8 cellular contexts compared by ENCODE assay signal in the genomic region with DNA sequence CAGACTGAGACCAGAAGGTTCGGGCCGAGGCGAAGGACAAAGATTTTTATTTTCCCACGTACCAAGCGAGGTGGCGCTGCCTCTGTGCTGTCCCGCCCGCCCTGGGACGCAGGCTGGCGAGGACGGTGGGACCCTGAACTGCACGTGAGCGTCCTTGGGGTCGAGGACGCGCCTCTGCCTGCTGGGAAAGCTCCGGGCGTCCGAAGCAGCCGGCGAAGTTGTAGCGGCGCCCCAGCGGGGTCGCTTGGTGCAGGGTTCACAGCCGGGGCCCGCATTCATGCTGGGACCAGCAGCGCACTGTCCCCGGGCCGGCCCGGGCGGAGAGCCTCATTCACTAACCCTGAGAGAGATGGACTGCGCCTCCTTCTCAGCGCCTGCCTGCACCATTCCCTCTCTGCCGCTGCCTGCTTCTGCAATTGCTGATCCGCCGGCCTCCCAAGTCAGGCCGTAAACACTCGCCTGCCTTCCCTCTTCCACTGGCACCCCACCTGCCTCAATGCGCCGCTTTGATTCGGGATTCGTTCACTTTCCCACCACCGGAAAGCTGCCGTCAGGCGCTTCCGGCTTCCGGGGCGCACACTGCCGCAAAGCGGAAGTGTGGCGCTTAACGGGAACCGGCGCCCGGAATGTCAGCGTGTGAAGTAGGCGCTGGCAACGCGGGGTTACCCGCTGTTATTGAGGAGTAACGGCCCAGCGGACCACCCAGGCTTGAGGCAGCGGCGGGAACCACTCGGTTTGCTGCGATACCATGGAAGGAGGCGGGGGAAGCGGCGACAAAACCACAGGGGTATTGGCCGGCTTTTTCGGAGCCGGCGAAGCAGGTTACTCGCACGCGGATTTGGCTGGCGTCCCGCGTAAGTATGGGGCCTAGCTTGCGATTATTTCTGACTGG. TPM values are rescaled to one million over a fixed set of nuclear protein-coding genes. Genes with fewer than 3 reads are reported as not detected.
DNase-seq lines count a peak whose midpoint lies in the region; ATAC-seq, FAIRE-seq and TF ChIP-seq lines count a peak whose summit lies in the region.
"Not testable (repeated sequence)": the region's sequence is repeated elsewhere in the genome, so short reads cannot be mapped to it uniquely, and the experiment has no call there.

A gene (minus strand): TSS at position 581 of the 892 bp plus-strand sequence. CDS start 302 bp downstream, at position 279.
A gene with protein sequence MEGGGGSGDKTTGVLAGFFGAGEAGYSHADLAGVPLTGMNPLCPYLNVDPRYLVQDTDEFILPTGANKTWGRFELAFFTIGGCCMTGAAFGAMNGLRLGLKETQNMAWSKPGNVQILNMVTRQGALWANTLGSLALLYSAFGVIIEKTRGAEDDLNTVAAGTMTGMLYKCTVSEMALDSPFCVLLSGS (plus strand): TSS at position 607 of the 892 bp plus-strand sequence. CDS start 142 bp downstream, at position 749.

- H3K27me3 ChIP-seq in AG04450 (ENCODE audit: control insufficient read depth, insufficient read depth, low read length); small intestine (ENCODE audit: control insufficient read depth in 2 of 2, insufficient read depth in 2 of 2, low read length in 2 of 2): not testable (repeated sequence)

- 0 to 1% (median 0%) methylated on average over 70 to 81 of the region's 81 CpGs for WGBS in small intestine, 3 donors

- CTCF ChIA-PET in AG04450 (lab: Charles Lee): not testable (repeated sequence)

- H3K27ac ChIP-seq in AG04450 (ENCODE audit: low read depth, low read length) (peak within 1 kb of the TSS; percentile 47), small intestine (ENCODE audit: low read depth in 1 of 2, low read length in 1 of 2) (peak within 1 kb of the TSS; percentile 42 to 55)

- DNase-seq in AG04450 (ENCODE audit: low read depth, low spot score): peak; percentile 43
- peak; percentile 80 for DNase-seq in NCI-H2227 (lab: John Stamatoyannopoulos, UW; ENCODE audit: unreplicated experiment)
- DNase-seq in activated CD4-positive, CD25-positive, alpha-beta regulatory T cell (lab: John Stamatoyannopoulos, UW): peak; percentile 43 to 60 (median 52)
- peak; percentile 82 to 85 for DNase-seq in cardiac fibroblast (ENCODE audit: low read depth in 2 of 2)
- peak; percentile 54 for DNase-seq in iPS-NIHi7 (ENCODE audit: extremely low spot score)
- peak; percentile 81 for DNase-seq in small intestine

- POLR2A ChIA-PET in AG04450 (lab: Yijun Ruan, JAX): interaction anchor here (1.0 kb wide), 1 partner anchor 403 kb away, joined by 4 read pairs; a partner anchor contains a TSS

- not testable (repeated sequence) for H3K36me3 ChIP-seq in small intestine (ENCODE audit: control insufficient read depth in 2 of 2, insufficient read depth in 2 of 2, low read length in 2 of 2)

- ATAC-seq in GM18909 (IDR thresholded peaks at IDR 0.05; ENCODE audit: poor library complexity, unreplicated experiment): peak; percentile 76
- ATAC-seq in HG03135 (IDR thresholded peaks at IDR 0.05; ENCODE audit: unreplicated experiment): peak; percentile 67

- FAIRE-seq in small intestine (lab: Jason Lieb, UNC): not testable (repeated sequence)

- H3K9me3 ChIP-seq in AG04450 (ENCODE audit: control insufficient read depth, insufficient read depth, low read length); small intestine (ENCODE audit: control insufficient read depth, low read depth): not testable (repeated sequence)

- TF ChIP-seq CTCF in AG04450 (IDR thresholded peaks at IDR 0.05; ENCODE audit: low read depth, low read length); cardiac fibroblast (IDR thresholded peaks at IDR 0.05; ENCODE audit: low read depth, low read length): not testable (repeated sequence)

- peak within 1 kb of the TSS; percentile 76 for H3K4me3 ChIP-seq in AG04450 (ENCODE audit: low read depth, low read length)
- peak within 1 kb of the TSS; percentile 73 for H3K4me3 ChIP-seq in cardiac fibroblast (replicated peaks in 1 of 2; ENCODE audit: low read depth in 2 of 2, low read length in 2 of 2)
- H3K4me3 ChIP-seq in small intestine (ENCODE audit: low read depth in 1 of 2, low read length in 2 of 2): peak within 1 kb of the TSS; percentile 69 to 78

- H3K4me1 ChIP-seq in small intestine (ENCODE audit: control insufficient read depth in 2 of 2, insufficient read depth in 1 of 2, low read depth in 1 of 2, low read length in 1 of 2): not testable (repeated sequence)

RNA-seq across cellular contexts. Expression of the first gene that starts in this region (rescaled TPM):
- polyA plus RNA-seq in AG04450 (2011; rRNA removed) (12.2 and 13.7 TPM in 2 replicates), small intestine (10 to 100 TPM in 2 of 3 donors, 1 to 10 TPM in 1; 7.8 to 12.3 (median 11.2) TPM)
- polyA minus RNA-seq in AG04450 (2011; rRNA and poly(A)+ RNA removed): 30.3 and 32.7 TPM in 2 replicates

RNA-seq across cellular contexts. Expression of the second gene that starts in this region (rescaled TPM):
- polyA plus RNA-seq in AG04450 (2011; rRNA removed) (16.6 and 17.6 TPM in 2 replicates), small intestine (1 to 10 TPM; 3.4 to 8.7 (median 6.5) TPM)
- polyA minus RNA-seq in AG04450 (2011; rRNA and poly(A)+ RNA removed): 14.3 and 17.5 TPM in 2 replicates

Comparison
In these comparisons a context has a peak if more than half of its experiments do, and no peak if none do; other contexts are left out.
1. Peak in every context shown above with its lines: DNase-seq, ATAC-seq, H3K4me3 ChIP-seq and H3K27ac ChIP-seq.